In genomic region chr18:23968638-23969037, GRCh38 we compare ENCODE assay signal across 20 cellular contexts. TPM values are rescaled to one million over a fixed set of nuclear protein-coding genes. Genes with fewer than 3 reads are reported as not detected.
A peak's percentile ranks its signal among the peaks of the same experiment; 100 is the strongest.
DNase-seq lines count a peak whose midpoint lies in the region; ATAC-seq and TF ChIP-seq lines count a peak whose summit lies in the region.
"Had no signal": no experiment of that assay in that cellular context is flagged by ENCODE, and none has a peak within 500 bp of the region (broad histone marks: within the 10 kb centered on the region; RNA-seq: fewer than 3 reads in every experiment).

No MANE protein-coding gene starts in this region.

- H3K9ac ChIP-seq in BLaER1, result no peak overlapping the region
- 0 out of 2 replicates have a peak overlapping the region, but pooled peaks have one; percentile 47 for H3K9ac ChIP-seq in DND-41 (ENCODE audit: low read depth, low read length)
- H3K9ac ChIP-seq: KMS-11 had no signal

- H3K4me1 ChIP-seq in BLaER1 (peaks cover 44% of the 10 kb centered on the region), DND-41 (ENCODE audit: insufficient read depth, low read length) (peaks cover 68% of the 10 kb centered on the region), right atrium auricular region (no peaks in the 10 kb centered on the region)

- H3K9me3 ChIP-seq in BLaER1, result 0 out of 2 replicates have a peak, but pooled peaks cover 3% of the 10 kb centered on the region
- no peaks in the 10 kb centered on the region for H3K9me3 ChIP-seq in DND-41 (ENCODE audit: insufficient read depth, low read length, severe bottlenecking)
- no peaks in the 10 kb centered on the region for H3K9me3 ChIP-seq in right atrium auricular region
- H3K9me3 ChIP-seq: MG63, Peyer's patch had no signal

- peaks cover 22% of the 10 kb centered on the region for H3K36me3 Mint-ChIP-seq in effector memory CD8-positive, alpha-beta T cell (ENCODE audit: insufficient read depth)
- no peaks in the 10 kb centered on the region for H3K36me3 Mint-ChIP-seq in natural killer cell
- no peaks in the 10 kb centered on the region for H3K36me3 Mint-ChIP-seq in activated naive CD4-positive, alpha-beta T cell treated with anti-CD3 and anti-CD28 coated beads for 36 hours (ENCODE audit: low read depth)

- H3K4me1 Mint-ChIP-seq in effector memory CD8-positive, alpha-beta T cell (ENCODE audit: low read depth in 2 of 2), result peaks cover 74 to 85% of the 10 kb centered on the region in 2 donors
- peaks cover 63 to 68% of the 10 kb centered on the region in 2 donors for H3K4me1 Mint-ChIP-seq in natural killer cell
- peaks cover 74% of the 10 kb centered on the region for H3K4me1 Mint-ChIP-seq in activated naive CD4-positive, alpha-beta T cell treated with anti-CD3 and anti-CD28 coated beads for 36 hours (ENCODE audit: low read depth)

- H3K27ac ChIP-seq in BLaER1 (no peak overlapping the region), DND-41 (ENCODE audit: low read length) (peak overlapping the region; percentile 94), right atrium auricular region (no peak overlapping the region)
- H3K27ac ChIP-seq: C4-2B, KMS-11, SK-N-MC had no signal

- H4K20me1 ChIP-seq in BLaER1 (no peaks in the 10 kb centered on the region), DND-41 (ENCODE audit: insufficient read depth, low read length) (no peaks in the 10 kb centered on the region)

- no peak for ATAC-seq in DND-41 (ENCODE audit: insufficient read depth, low read depth)
- no peak for ATAC-seq in effector memory CD8-positive, alpha-beta T cell (replicated peaks)
- ATAC-seq in natural killer cell, result no peak
- ATAC-seq in HG03571 (IDR thresholded peaks at IDR 0.05; ENCODE audit: unreplicated experiment), result no peak

- no peaks in the 10 kb centered on the region for H3K36me3 ChIP-seq in BLaER1
- no peaks in the 10 kb centered on the region for H3K36me3 ChIP-seq in DND-41 (ENCODE audit: insufficient read depth, low read length)
- no peaks in the 10 kb centered on the region for H3K36me3 ChIP-seq in right atrium auricular region
- H3K36me3 ChIP-seq: MG63, Peyer's patch had no signal

- H3K9me3 Mint-ChIP-seq in effector memory CD8-positive, alpha-beta T cell, result peaks cover 0 to 6% of the 10 kb centered on the region in 2 donors
- no peaks in the 10 kb centered on the region for H3K9me3 Mint-ChIP-seq in natural killer cell
- H3K9me3 Mint-ChIP-seq in activated naive CD4-positive, alpha-beta T cell treated with anti-CD3 and anti-CD28 coated beads for 36 hours, result peaks cover 2% of the 10 kb centered on the region
- H3K9me3 Mint-ChIP-seq: H9 had no signal

- CTCF ChIA-PET in activated naive CD4-positive, alpha-beta T cell treated with anti-CD3 and anti-CD28 coated beads for 36 hours (lab: Charles Lee), result interaction anchor here (0.8 kb wide), 1 partner anchor 50 kb away, joined by 3 read pairs; no protein-coding TSS in a partner anchor

- H3K4me3 Mint-ChIP-seq in effector memory CD8-positive, alpha-beta T cell, result peak overlapping the region; percentile 74 to 78
- H3K4me3 Mint-ChIP-seq in natural killer cell, result peak overlapping the region; percentile 68
- no peak overlapping the region for H3K4me3 Mint-ChIP-seq in activated naive CD4-positive, alpha-beta T cell treated with anti-CD3 and anti-CD28 coated beads for 36 hours
- H3K4me3 Mint-ChIP-seq: H9 had no signal

- H3K4me2 ChIP-seq in BLaER1, result peak overlapping the region; percentile 77
- H3K4me2 ChIP-seq in DND-41 (ENCODE audit: insufficient read depth, low read length), result no peak overlapping the region
- H3K4me2 ChIP-seq: KMS-11 had no signal

- H2AFZ ChIP-seq in DND-41 (ENCODE audit: low read depth, low read length), result peak overlapping the region; percentile 11; the same call in 1 of the 2 replicates

- TF ChIP-seq CTCF in DND-41 (IDR thresholded peaks at IDR 0.05; ENCODE audit: borderline replicate concordance, extremely low read depth, low read length, poor library complexity, severe bottlenecking) (no peak), natural killer cell (IDR thresholded peaks at IDR 0.05) (no peak), right atrium auricular region (IDR thresholded peaks at IDR 0.05) (no peak)

- no peak overlapping the region for H3K4me3 ChIP-seq in BLaER1
- no peak overlapping the region for H3K4me3 ChIP-seq in DND-41 (ENCODE audit: low read depth in 1 of 2, low read length in 2 of 2)
- no peak overlapping the region for H3K4me3 ChIP-seq in right atrium auricular region
- H3K4me3 ChIP-seq: MG63, Peyer's patch, SK-N-MC had no signal

- H3K27me3 ChIP-seq in BLaER1, result no peaks in the 10 kb centered on the region
- no peaks in the 10 kb centered on the region for H3K27me3 ChIP-seq in DND-41 (ENCODE audit: insufficient read depth, low read length, poor library complexity)
- no peaks in the 10 kb centered on the region for H3K27me3 ChIP-seq in right atrium auricular region
- H3K27me3 ChIP-seq: MG63, Peyer's patch had no signal

- H3K27ac Mint-ChIP-seq in effector memory CD8-positive, alpha-beta T cell, result peak overlapping the region; percentile 59 to 93
- peak overlapping the region in 1 of 2 donors; percentile 61 for H3K27ac Mint-ChIP-seq in natural killer cell
- no peak overlapping the region for H3K27ac Mint-ChIP-seq in activated naive CD4-positive, alpha-beta T cell treated with anti-CD3 and anti-CD28 coated beads for 36 hours
- H3K27ac Mint-ChIP-seq: H9 had no signal

- H3K27me3 Mint-ChIP-seq in effector memory CD8-positive, alpha-beta T cell, result no peaks in the 10 kb centered on the region
- H3K27me3 Mint-ChIP-seq in natural killer cell (ENCODE audit: low read depth in 2 of 2), result peaks cover 0 to 16% of the 10 kb centered on the region in 2 donors
- no peaks in the 10 kb centered on the region for H3K27me3 Mint-ChIP-seq in activated naive CD4-positive, alpha-beta T cell treated with anti-CD3 and anti-CD28 coated beads for 36 hours (ENCODE audit: low read depth)

- intact Hi-C loops in natural killer cell (cut with micrococcal nuclease), result loop anchor here (5.0 kb wide), 1 partner anchor 44 kb away; the partner anchor contains the start of gene TTC39C
- intact Hi-C loops in activated naive CD4-positive, alpha-beta T cell treated with anti-CD3 and anti-CD28 coated beads for 36 hours (cut with micrococcal nuclease), result no loop called here

- no peaks in the 10 kb centered on the region for H3K79me2 ChIP-seq in DND-41 (ENCODE audit: insufficient read depth, low read length)

- DNase-seq in DND-41, result peak; percentile 18
- no peak for DNase-seq in effector memory CD8-positive, alpha-beta T cell
- DNase-seq in natural killer cell, result no peak
- DNase-seq in activated naive CD4-positive, alpha-beta T cell treated with anti-CD3 and anti-CD28 coated beads for 36 hours, result no peak
- no peak for DNase-seq in right atrium auricular region (ENCODE audit: low spot score)
- DNase-seq: Calu3, DMS53, H9, MG63, NCI-H1092, NCI-H1694, NCI-H2227 treated with DMSO at 0.1 percent for 48 hours, NCI-H524, Right ventricle myocardium superior had no signal

RNA-seq across cellular contexts. Expression of gene TTC39C, which starts 45.9 kb away (rescaled TPM):
- total RNA-seq in natural killer cell (10 to 100 TPM; 39.0 to 61.5 (median 44.3) TPM), right atrium auricular region (10 to 100 TPM in 1 of 2 donors, 1 to 10 TPM in 1; 4.2 to 10.3 TPM)
- total RNA-seq in activated naive CD4-positive, alpha-beta T cell treated with anti-CD3 and anti-CD28 coated beads for 36 hours, result 10 to 100 TPM; 39.9 to 44.2 TPM
